ENCODE assay signal across 8 cellular contexts in the genomic region with DNA sequence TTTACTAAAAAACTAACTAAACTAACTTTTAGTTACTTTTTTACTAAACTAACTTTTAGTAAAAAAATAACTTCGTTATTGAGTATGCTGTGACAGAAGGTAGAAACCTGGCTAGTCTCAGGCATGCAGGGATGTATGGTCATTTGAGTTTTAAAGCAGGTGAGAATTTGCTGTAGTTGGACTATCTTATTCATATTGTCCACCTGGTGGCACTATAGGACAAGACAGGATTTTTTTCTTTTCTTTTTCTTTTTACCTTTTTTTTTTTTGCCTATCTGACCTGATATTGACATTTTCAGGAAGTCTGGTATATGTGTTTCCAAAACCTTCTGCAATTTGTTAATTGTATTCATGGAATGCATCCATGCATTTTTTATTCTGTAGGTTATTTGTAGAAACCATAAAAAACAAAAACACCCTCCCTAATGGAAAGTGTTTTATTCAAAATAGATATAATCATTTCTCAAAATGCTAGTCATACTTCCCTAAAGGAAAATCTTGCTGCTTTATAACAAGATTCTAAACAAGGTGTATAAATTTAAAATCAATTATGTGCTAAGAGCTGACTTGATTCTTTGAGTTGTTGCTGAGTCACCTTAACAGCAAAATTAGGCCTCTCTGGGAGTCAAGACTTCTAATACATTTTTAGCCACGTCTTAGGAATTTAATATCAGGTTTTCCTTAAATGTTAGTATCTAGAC.
DNase-seq lines count a peak whose midpoint lies in the region; ATAC-seq and TF ChIP-seq lines count a peak whose summit lies in the region.

No MANE protein-coding gene starts in this region.

- no peaks in the 10 kb centered on the region for H3K9me3 Mint-ChIP-seq in type B pancreatic cell
- H3K9me3 Mint-ChIP-seq in activated naive CD4-positive, alpha-beta T cell treated with anti-CD3 and anti-CD28 coated beads for 36 hours = no peaks in the 10 kb centered on the region

- no peaks in the 10 kb centered on the region for H3K36me3 Mint-ChIP-seq in type B pancreatic cell
- H3K36me3 Mint-ChIP-seq in activated naive CD4-positive, alpha-beta T cell treated with anti-CD3 and anti-CD28 coated beads for 36 hours (ENCODE audit: low read depth) = no peaks in the 10 kb centered on the region

- ATAC-seq in HG03175 (IDR thresholded peaks at IDR 0.05; ENCODE audit: unreplicated experiment) (peak; percentile 64), esophagus mucosa (no peak)

- H3K4me1 Mint-ChIP-seq in type B pancreatic cell (ENCODE audit: unreplicated experiment) = peaks cover 4% of the 10 kb centered on the region
- no peaks in the 10 kb centered on the region for H3K4me1 Mint-ChIP-seq in activated naive CD4-positive, alpha-beta T cell treated with anti-CD3 and anti-CD28 coated beads for 36 hours (ENCODE audit: low read depth)

- no peak overlapping the region for H3K27ac Mint-ChIP-seq in type B pancreatic cell
- no peak overlapping the region for H3K27ac Mint-ChIP-seq in activated naive CD4-positive, alpha-beta T cell treated with anti-CD3 and anti-CD28 coated beads for 36 hours

- POLR2A ChIA-PET in GM10248 (lab: Yijun Ruan, JAX) = no interaction called here

- TF ChIP-seq CTCF in GM10248 (IDR thresholded peaks at IDR 0.05; ENCODE audit: control extremely low read depth, extremely low read depth, low read depth, missing control alignments) (peak; percentile 27), fibroblast of mammary gland (conservative IDR thresholded peaks at IDR 0.05; ENCODE audit: control insufficient read depth, insufficient read depth, low read depth, low read length) (peak; percentile 47), type B pancreatic cell (conservative IDR thresholded peaks at IDR 0.05) (peak; percentile 82)

- H3K4me3 ChIP-seq in fibroblast of mammary gland (ENCODE audit: control insufficient read depth, low read depth, low read length) = no peak overlapping the region

- intact Hi-C loops in activated naive CD4-positive, alpha-beta T cell treated with anti-CD3 and anti-CD28 coated beads for 36 hours (cut with micrococcal nuclease) = loop anchor here (5.0 kb wide), 1 partner anchor 1345 kb away; no protein-coding TSS in a partner anchor

- CTCF ChIA-PET in GM10248 (lab: Yijun Ruan, JAX) = interaction anchor here (1.0 to 2.4 kb wide), 12 partner anchors 9 to 1346 kb away, joined by 3 to 15 read pairs (median 4); no protein-coding TSS in a partner anchor
- CTCF ChIA-PET in activated naive CD4-positive, alpha-beta T cell treated with anti-CD3 and anti-CD28 coated beads for 36 hours (lab: Charles Lee) = interaction anchor here (0.7 kb wide), 1 partner anchor 11 kb away, joined by 3 read pairs; no protein-coding TSS in a partner anchor

- DNase-seq in GM10248 (ENCODE audit: extremely low spot score) = peak; percentile 4
- DNase-seq in NOMO-1 treated with DMSO at 0.1 percent for 48 hours (lab: John Stamatoyannopoulos, UW; ENCODE audit: unreplicated experiment) = peak; percentile 27
- peak; percentile 47 for DNase-seq in fibroblast of mammary gland (ENCODE audit: low read depth)
- DNase-seq in type B pancreatic cell (ENCODE audit: extremely low spot score, unreplicated experiment) = no peak
- DNase-seq in activated naive CD4-positive, alpha-beta T cell treated with anti-CD3 and anti-CD28 coated beads for 36 hours = no peak
- no peak for DNase-seq in ecto neural progenitor cell (ENCODE audit: low spot score)

- peaks cover 4% of the 10 kb centered on the region for H3K27me3 Mint-ChIP-seq in type B pancreatic cell
- H3K27me3 Mint-ChIP-seq in activated naive CD4-positive, alpha-beta T cell treated with anti-CD3 and anti-CD28 coated beads for 36 hours (ENCODE audit: low read depth) = no peaks in the 10 kb centered on the region

- no peak overlapping the region for H3K4me3 Mint-ChIP-seq in type B pancreatic cell
- no peak overlapping the region for H3K4me3 Mint-ChIP-seq in activated naive CD4-positive, alpha-beta T cell treated with anti-CD3 and anti-CD28 coated beads for 36 hours

Comparison
In these comparisons a context has a peak if more than half of its experiments do, and no peak if none do; other contexts are left out.
1. DNase-seq: peak in GM10248 (single experiment), NOMO-1 treated with DMSO at 0.1 percent for 48 hours (single experiment) and fibroblast of mammary gland (single experiment); none in type B pancreatic cell (single experiment), activated naive CD4-positive, alpha-beta T cell treated with anti-CD3 and anti-CD28 coated beads for 36 hours (single experiment) and ecto neural progenitor cell (single experiment).
2. CTCF ChIP-seq: peak in every context shown above with its lines; median percentile 82 in type B pancreatic cell; 47 in fibroblast of mammary gland; 27 in GM10248.